ENCODE assay signal across 20 cellular contexts in genomic region chr2:190235101-190235500, GRCh38.
"Had no signal": no experiment of that assay in that cellular context is flagged by ENCODE, and none has a peak within 500 bp of the region (broad histone marks: within the 10 kb centered on the region; RNA-seq: fewer than 3 reads in every experiment).

No MANE protein-coding gene starts in this region.

- H3K9me3 ChIP-seq: esophagus muscularis mucosa, lower lobe of right lung, neutrophil, pancreas, right lobe of liver, spleen, testis had no signal

- H3K27ac ChIP-seq: esophagus muscularis mucosa, foreskin keratinocyte, lower lobe of right lung, neutrophil, pancreas, right lobe of liver, spleen, testis had no signal

- H3K4me1 ChIP-seq: esophagus muscularis mucosa, foreskin keratinocyte, lower lobe of right lung, pancreas, right lobe of liver, spleen, testis had no signal

- H3K4me3 ChIP-seq: esophagus muscularis mucosa, lower lobe of right lung, pancreas, right lobe of liver, spleen, testis had no signal

- H3K36me3 ChIP-seq: lower lobe of right lung, neutrophil, right lobe of liver had no signal

- H3K27me3 ChIP-seq: esophagus muscularis mucosa, foreskin keratinocyte, neutrophil, pancreas, right lobe of liver, spleen, testis had no signal

- DNase-seq: activated CD4-positive, alpha-beta T cell treated with anti-CD3 and anti-CD28 coated beads, Interleukin-2, amount 10 ng/mL, durations not matched to agents 24 days and 14 days; activated CD8-positive, alpha-beta T cell treated with anti-CD3 and anti-CD28 coated beads for 36 hours; activated naive CD4-positive, alpha-beta T cell treated with anti-CD3 and anti-CD28 coated beads for 36 hours; activated T-cell treated with anti-CD3 and anti-CD28 coated beads, Interleukin-2, amount 50 U/mL, for 4 hours; anterior cingulate cortex; cortex of kidney; effector CD4-positive, alpha-beta T cell; glutamatergic neuron; hippocampal formation; left cardiac atrium; lower lobe of right lung; natural killer cell; pancreas; right lobe of liver; spleen; stimulated activated CD4-positive, alpha-beta T cell treated with anti-CD3 and anti-CD28 coated beads, Interleukin-4, amount 100 ng/mL, for 4 hours; testis had no signal
